ENCODE assay signal across 16 cellular contexts in the genomic region with DNA sequence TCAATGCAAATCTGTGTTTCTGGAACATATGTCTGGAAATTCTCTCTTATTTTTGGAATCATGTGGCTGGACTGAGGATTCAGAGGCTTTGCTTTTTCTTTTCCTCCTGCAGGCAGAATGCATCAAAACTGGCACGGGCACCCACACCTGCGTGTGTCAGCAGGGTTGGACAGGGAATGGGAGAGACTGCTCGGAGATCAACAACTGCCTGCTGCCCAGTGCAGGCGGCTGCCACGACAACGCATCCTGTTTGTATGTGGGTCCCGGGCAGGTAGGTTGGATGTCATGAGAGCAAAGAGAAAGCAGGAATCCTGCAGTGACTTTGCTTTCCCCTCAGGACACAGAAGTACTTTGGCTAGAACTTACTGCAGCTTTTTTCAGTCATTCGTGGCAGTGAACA.
DNase-seq lines count a peak whose midpoint lies in the region; ATAC-seq and TF ChIP-seq lines count a peak whose summit lies in the region.
"Had no signal": no experiment of that assay in that cellular context is flagged by ENCODE, and none has a peak within 500 bp of the region (broad histone marks: within the 10 kb centered on the region; RNA-seq: fewer than 3 reads in every experiment).

No MANE protein-coding gene starts in this region.

- TF ChIP-seq POLR2A in Peyer's patch (IDR thresholded peaks at IDR 0.05), result no peak

- H3K36me3 ChIP-seq in Peyer's patch, result no peaks in the 10 kb centered on the region
- H3K36me3 ChIP-seq: heart right ventricle, right atrium auricular region had no signal

- H3K27me3 ChIP-seq in Peyer's patch, result no peaks in the 10 kb centered on the region
- H3K27me3 ChIP-seq: right atrium auricular region had no signal

- H3K4me1 ChIP-seq in Peyer's patch, result peaks cover 0 to 36% (median 5%) of the 10 kb centered on the region in 4 donors

- peak; percentile 68 for ATAC-seq in left colon
- no peak for ATAC-seq in left lobe of liver
- ATAC-seq in HG02571 (IDR thresholded peaks at IDR 0.05; ENCODE audit: unreplicated experiment), result no peak
- ATAC-seq: activated T-helper 17 cell treated with anti-CD3 and anti-CD28 coated beads, Interleukin-2, amount 50 U/mL, for 72 hours; heart right ventricle; stimulated activated naive CD8-positive, alpha-beta T cell treated with anti-CD3 and anti-CD28 coated beads, Interleukin-15, Interleukin-2, amounts not matched to agents 100 U/mL and 50 U/mL, for 24 hours had no signal

- no peak overlapping the region for H3K4me3 ChIP-seq in Peyer's patch
- H3K4me3 ChIP-seq: heart right ventricle, right atrium auricular region had no signal

- no peaks in the 10 kb centered on the region for H3K9me3 ChIP-seq in Peyer's patch
- H3K9me3 ChIP-seq: heart right ventricle, right atrium auricular region had no signal

- intact Hi-C loops in left colon (cut with DNase I, micrococcal nuclease), result no loop called here

- DNase-seq in COR-L47 (lab: John Stamatoyannopoulos, UW), result peak; percentile 76
- DNase-seq in NCI-H1417 (lab: John Stamatoyannopoulos, UW), result peak in 2 of 3 experiments; percentile 78 to 87
- peak in 2 of 3 donors; percentile 68 to 69 for DNase-seq in Peyer's patch
- DNase-seq in left colon, result peak; percentile 69 to 72
- DNase-seq in cerebellar cortex (ENCODE audit: low spot score), result no peak
- no peak for DNase-seq in left lobe of liver (ENCODE audit: low spot score)
- no peak for DNase-seq in iPS-NIHi11 (ENCODE audit: low spot score)
- DNase-seq: caudate nucleus; CD4-positive, alpha-beta T cell; effector CD8-positive, alpha-beta T cell; heart right ventricle; stimulated activated naive CD8-positive, alpha-beta T cell treated with anti-CD3 and anti-CD28 coated beads, Interleukin-15, Interleukin-2, amounts not matched to agents 100 U/mL and 50 U/mL, for 24 hours; T-helper 2 cell had no signal

- H3K27ac ChIP-seq in Peyer's patch, result peak overlapping the region in 3 of 4 donors; percentile 17 to 84 (median 57)
- H3K27ac ChIP-seq: heart right ventricle, right atrium auricular region had no signal

- TF ChIP-seq CTCF in Peyer's patch (IDR thresholded peaks at IDR 0.05), result peak in 1 of 6 experiments; percentile 17

Comparison
In these comparisons a context has a peak if more than half of its experiments do, and no peak if none do; other contexts are left out.
1. DNase-seq: peak in COR-L47 (single experiment), NCI-H1417 (2 of 3), Peyer's patch (2 of 3) and left colon (2 of 2); none in cerebellar cortex (single experiment), left lobe of liver (single experiment) and iPS-NIHi11 (single experiment).